10 cellular contexts compared by ENCODE assay signal in the genomic region with DNA sequence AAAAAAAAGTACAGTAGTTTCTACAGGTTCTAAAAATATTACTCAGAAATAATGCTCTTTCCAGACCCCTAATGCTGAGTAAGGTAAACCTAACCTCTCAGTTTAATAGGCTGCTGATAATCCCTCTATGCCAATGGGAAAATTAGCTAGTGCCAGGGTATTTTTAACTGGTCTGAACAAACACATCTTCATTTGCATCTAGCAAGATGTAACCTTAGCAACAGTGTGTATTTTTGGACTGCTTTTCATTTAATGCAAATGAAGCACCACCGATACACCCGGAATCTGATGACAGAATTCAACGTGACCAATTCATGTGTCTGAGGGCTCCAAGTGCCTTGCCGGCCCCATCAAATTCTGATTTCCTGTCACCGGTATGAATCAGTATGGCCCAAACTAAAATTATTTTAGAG. TPM values are rescaled to one million over a fixed set of nuclear protein-coding genes. Genes with fewer than 3 reads are reported as not detected.
A peak's percentile ranks its signal among the peaks of the same experiment; 100 is the strongest.
DNase-seq lines count a peak whose midpoint lies in the region; ATAC-seq and TF ChIP-seq lines count a peak whose summit lies in the region.
"Had no signal": no experiment of that assay in that cellular context is flagged by ENCODE, and none has a peak within 500 bp of the region (broad histone marks: within the 10 kb centered on the region; RNA-seq: fewer than 3 reads in every experiment).

No MANE protein-coding gene starts in this region.

- H3K36me3 ChIP-seq in PC-3 (ENCODE audit: low read depth, low read length): no peaks in the 10 kb centered on the region
- H3K36me3 ChIP-seq in thyroid gland: no peaks in the 10 kb centered on the region
- H3K36me3 ChIP-seq: SJCRH30 had no signal

- no peaks in the 10 kb centered on the region for H3K79me2 ChIP-seq in PC-3 (ENCODE audit: low read length)

- H3K9ac ChIP-seq in PC-3 (ENCODE audit: low read length): no peak overlapping the region

- CTCF ChIA-PET in PC-3 (lab: Charles Lee): no interaction called here
- CTCF ChIA-PET in T-cell (lab: Charles Lee): no interaction called here

- DNase-seq in G401 (ENCODE audit: low spot score): peak; percentile 55
- no peak for DNase-seq in T-helper 17 cell
- DNase-seq in PC-3: no peak
- DNase-seq in stimulated activated CD4-positive, alpha-beta T cell treated with anti-CD3 and anti-CD28 coated beads, Interleukin-4, amount 100 ng/mL, for 4 hours: no peak
- no peak for DNase-seq in T-cell
- DNase-seq in thyroid gland: no peak
- DNase-seq: CD4-positive, alpha-beta T cell; SJCRH30 had no signal

- no peaks in the 10 kb centered on the region for H4K20me1 ChIP-seq in PC-3 (ENCODE audit: low read length)

- H3K27me3 ChIP-seq in PC-3 (ENCODE audit: low read length) (no peaks in the 10 kb centered on the region), thyroid gland (no peaks in the 10 kb centered on the region)
- H3K27me3 ChIP-seq: SJCRH30 had no signal

- WGBS in thyroid gland, 2 donors: 89 to 90% methylated on average over 5 of the region's 5 CpGs

- H3K27ac ChIP-seq in PC-3 (ENCODE audit: low read length) (no peak overlapping the region), thyroid gland (no peak overlapping the region)
- H3K27ac ChIP-seq: SJCRH30 had no signal

- no TSS peak for BruUV-seq in PC-3 (replicated peaks; lab: Mats Ljungman, UMichigan)

- no peaks in the 10 kb centered on the region for H3F3A ChIP-seq in PC-3 (ENCODE audit: low read length, unreplicated experiment)

- H3K27ac Mint-ChIP-seq in T-helper 17 cell: no peak overlapping the region
- no peak overlapping the region for H3K27ac Mint-ChIP-seq in T-cell
- H3K27ac Mint-ChIP-seq: CD4-positive, alpha-beta T cell had no signal

- in situ Hi-C loops in G401 (cut with HindIII; ENCODE audit: low sequenced_read_pairs): no loop called here

- H3K4me3 ChIP-seq in PC-3 (ENCODE audit: low read length): no peak overlapping the region
- no peak overlapping the region for H3K4me3 ChIP-seq in thyroid gland (replicated peaks in 1 of 3)
- H3K4me3 ChIP-seq: SJCRH30 had no signal

- no peak overlapping the region for H3K4me2 ChIP-seq in PC-3 (ENCODE audit: low read length)

- intact Hi-C loops in PC-3 (cut with micrococcal nuclease) (no loop called here), thyroid gland (cut with DNase I) (no loop called here)

- H3K4me1 Mint-ChIP-seq in T-helper 17 cell (no peaks in the 10 kb centered on the region), T-cell (no peaks in the 10 kb centered on the region)

- H3K4me1 ChIP-seq in PC-3 (ENCODE audit: insufficient read depth, low read length) (no peaks in the 10 kb centered on the region), thyroid gland (peaks cover 0 to 1% of the 10 kb centered on the region in 2 donors)

- H2AFZ ChIP-seq in PC-3 (ENCODE audit: low read length): no peak overlapping the region

- H3K4me3 Mint-ChIP-seq in T-helper 17 cell (no peak overlapping the region), T-cell (no peak overlapping the region)
- H3K4me3 Mint-ChIP-seq: CD4-positive, alpha-beta T cell had no signal

- H3K36me3 Mint-ChIP-seq in T-helper 17 cell (ENCODE audit: low read depth) (no peaks in the 10 kb centered on the region), T-cell (no peaks in the 10 kb centered on the region)

- no peaks in the 10 kb centered on the region for H3K9me3 Mint-ChIP-seq in T-cell
- H3K9me3 Mint-ChIP-seq: CD4-positive, alpha-beta T cell had no signal

- POLR2A ChIA-PET in PC-3 (lab: Charles Lee; ENCODE audit: unreplicated experiment) (no interaction called here), T-cell (lab: Charles Lee) (no interaction called here)

- no peak for TF ChIP-seq POLR2A in thyroid gland (IDR thresholded peaks at IDR 0.05)

- H3K27me3 Mint-ChIP-seq in T-helper 17 cell (peaks cover 10% of the 10 kb centered on the region), T-cell (peaks cover 0 to 14% of the 10 kb centered on the region in 2 donors)

- TF ChIP-seq CTCF in PC-3 (conservative IDR thresholded peaks at IDR 0.05; ENCODE audit: low read depth, low read length): no peak
- TF ChIP-seq CTCF in thyroid gland (IDR thresholded peaks at IDR 0.05): no peak

- H3K9me2 ChIP-seq in PC-3 (replicated peaks; ENCODE audit: low read length): no peaks in the 10 kb centered on the region

- H3K9me3 ChIP-seq in T-helper 17 cell (ENCODE audit: control insufficient read depth, low read length, poor library complexity, severe bottlenecking) (no peaks in the 10 kb centered on the region), PC-3 (ENCODE audit: low read length) (0 out of 2 replicates have a peak, but pooled peaks cover 9% of the 10 kb centered on the region), thyroid gland (no peaks in the 10 kb centered on the region)
- H3K9me3 ChIP-seq: SJCRH30 had no signal

- ATAC-seq in GM19455 (IDR thresholded peaks at IDR 0.05; ENCODE audit: unreplicated experiment): peak; percentile 65
- peak; percentile 91 for ATAC-seq in HG03060 (IDR thresholded peaks at IDR 0.05; ENCODE audit: low read depth, unreplicated experiment)
- peak; percentile 42 for ATAC-seq in T-helper 17 cell
- ATAC-seq in PC-3: no peak
- no peak for ATAC-seq in T-cell (replicated peaks in 1 of 4)

RNA-seq across cellular contexts. Expression of gene CYRIA, which starts 47.4 kb away (rescaled TPM):
- total RNA-seq in G401 (2014; rRNA removed; shearing (Covaris generic)): not detected in 2 replicates
- total RNA-seq in T-helper 17 cell (1 to 10 TPM in 1 of 2 donors, under 1 TPM in 1; 0.68 to 2.4 TPM), PC-3 (2014; rRNA removed) (0.15 TPM in 1 of 2 replicates, not detected in the other), T-cell (1 to 10 TPM; 1.8 to 3.5 (median 2.8) TPM), thyroid gland (10 to 100 TPM; 33.6 to 79.0 (median 50.0) TPM)

Comparison
In these comparisons a context has a peak if more than half of its experiments do, and no peak if none do; other contexts are left out.
1. ATAC-seq: peak in GM19455 (single experiment), HG03060 (single experiment) and T-helper 17 cell (single experiment); none in PC-3 (single experiment) and T-cell (0 of 4).
2. RNA of gene CYRIA, which starts 47.4 kb away (total RNA-seq): 33.6 to 79.0 TPM in thyroid gland; 1.8 to 3.5 TPM in T-cell, 0.68 to 2.4 TPM in T-helper 17 cell, 0.15 TPM in PC-3 and not detected in G401; every median in the first group is over 4 times any median in the second.